ENCODE assay signal across 9 cellular contexts in the genomic region with DNA sequence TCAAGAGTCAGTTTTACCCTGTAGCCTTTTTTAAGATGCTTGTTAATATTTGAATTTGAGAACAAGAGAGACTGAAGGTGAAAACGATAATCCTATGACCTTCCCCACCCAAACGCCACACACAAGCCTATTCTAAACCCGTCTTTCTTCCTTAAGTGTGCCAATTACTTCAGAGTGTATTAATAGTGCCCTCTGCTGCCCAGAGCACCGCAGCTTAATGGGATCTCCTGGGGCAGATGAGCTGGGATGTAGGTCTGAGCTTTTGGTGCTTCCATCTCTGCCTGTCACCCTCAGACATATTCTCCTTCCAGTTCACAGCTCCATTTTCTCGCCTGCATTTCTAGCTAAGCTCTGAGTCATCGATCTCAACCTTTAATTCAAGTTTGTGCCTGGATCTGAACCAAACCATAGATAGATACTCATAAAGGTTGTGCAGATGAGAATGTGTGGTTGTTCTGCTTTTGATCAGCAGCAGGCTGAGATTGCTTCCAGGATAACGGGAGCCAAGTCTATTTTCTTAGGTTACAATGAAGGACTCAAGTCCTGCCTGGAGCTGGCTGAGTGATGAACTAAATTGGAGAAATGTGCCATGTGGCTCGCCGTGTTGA. TPM values are rescaled to one million over a fixed set of nuclear protein-coding genes. Genes with fewer than 3 reads are reported as not detected.
DNase-seq lines count a peak whose midpoint lies in the region; ATAC-seq, FAIRE-seq and TF ChIP-seq lines count a peak whose summit lies in the region.
"Had no signal": no experiment of that assay in that cellular context is flagged by ENCODE, and none has a peak within 500 bp of the region (broad histone marks: within the 10 kb centered on the region; RNA-seq: fewer than 3 reads in every experiment).

No MANE protein-coding gene starts in this region.

- peaks cover 7 to 51% of the 10 kb centered on the region in 2 donors for H3K27me3 Mint-ChIP-seq in effector memory CD8-positive, alpha-beta T cell
- H3K27me3 Mint-ChIP-seq in activated CD4-positive, alpha-beta T cell treated with anti-CD3 and anti-CD28 coated beads for 36 hours, result no peaks in the 10 kb centered on the region

- intact Hi-C loops in pancreas (cut with DNase I), result loop anchor here in 1 of 3 donors (10.0 kb wide), 1 partner anchor 316 kb away; no protein-coding TSS in a partner anchor
- intact Hi-C loops in sciatic nerve (cut with DNase I), result no loop called here
- intact Hi-C loops in activated CD4-positive, alpha-beta T cell treated with anti-CD3 and anti-CD28 coated beads for 36 hours (cut with DNase I, micrococcal nuclease), result no loop called here

- ATAC-seq in effector memory CD8-positive, alpha-beta T cell (replicated peaks), result no peak
- ATAC-seq in pancreas, result peak in 3 of 4 donors; percentile 44 to 54 (median 45)
- ATAC-seq in HG03521 (IDR thresholded peaks at IDR 0.05; ENCODE audit: unreplicated experiment), result no peak
- no peak for ATAC-seq in GM18858 (IDR thresholded peaks at IDR 0.05; ENCODE audit: unreplicated experiment)
- no peak for ATAC-seq in sciatic nerve
- no peak for ATAC-seq in activated CD4-positive, alpha-beta T cell treated with anti-CD3 and anti-CD28 coated beads for 36 hours

- H3K27ac ChIP-seq in pancreas, result no peak overlapping the region

- no peaks in the 10 kb centered on the region for H3K4me1 ChIP-seq in pancreas

- no peaks in the 10 kb centered on the region for H3K36me3 ChIP-seq in pancreas

- no peaks in the 10 kb centered on the region for H3K27me3 ChIP-seq in pancreas

- POLR2A ChIA-PET in activated CD4-positive, alpha-beta T cell treated with anti-CD3 and anti-CD28 coated beads for 36 hours (lab: Charles Lee), result no interaction called here

- H3K9me3 Mint-ChIP-seq in effector memory CD8-positive, alpha-beta T cell, result no peaks in the 10 kb centered on the region
- H3K9me3 Mint-ChIP-seq in activated CD4-positive, alpha-beta T cell treated with anti-CD3 and anti-CD28 coated beads for 36 hours (ENCODE audit: low read depth), result no peaks in the 10 kb centered on the region

- WGBS in pancreas, 2 donors, result 28 to 40% methylated on average over 9 of the region's 9 CpGs

- no peak overlapping the region for H3K27ac Mint-ChIP-seq in effector memory CD8-positive, alpha-beta T cell
- H3K27ac Mint-ChIP-seq in activated CD4-positive, alpha-beta T cell treated with anti-CD3 and anti-CD28 coated beads for 36 hours, result no peak overlapping the region

- no peaks in the 10 kb centered on the region for H3K36me3 Mint-ChIP-seq in effector memory CD8-positive, alpha-beta T cell (ENCODE audit: insufficient read depth)
- no peaks in the 10 kb centered on the region for H3K36me3 Mint-ChIP-seq in activated CD4-positive, alpha-beta T cell treated with anti-CD3 and anti-CD28 coated beads for 36 hours (ENCODE audit: low read depth)

- no peaks in the 10 kb centered on the region for H3K9me3 ChIP-seq in pancreas

- FAIRE-seq in pancreas (lab: Jason Lieb, UNC), result no peak
- FAIRE-seq: colon had no signal

- peaks cover 0 to 2% of the 10 kb centered on the region in 2 donors for H3K4me1 Mint-ChIP-seq in effector memory CD8-positive, alpha-beta T cell (ENCODE audit: low read depth in 2 of 2)
- H3K4me1 Mint-ChIP-seq in activated CD4-positive, alpha-beta T cell treated with anti-CD3 and anti-CD28 coated beads for 36 hours, result no peaks in the 10 kb centered on the region

- H3K4me3 ChIP-seq in pancreas, result no peak overlapping the region

- H3K4me3 Mint-ChIP-seq in effector memory CD8-positive, alpha-beta T cell, result no peak overlapping the region
- H3K4me3 Mint-ChIP-seq in activated CD4-positive, alpha-beta T cell treated with anti-CD3 and anti-CD28 coated beads for 36 hours, result no peak overlapping the region

- DNase-seq in ELR (ENCODE audit: low read depth), result peak; percentile 29
- DNase-seq in NCI-H2171 (lab: John Stamatoyannopoulos, UW), result peak; percentile 28
- DNase-seq in effector memory CD8-positive, alpha-beta T cell, result peak; percentile 14 to 16 (median 15)
- DNase-seq in pancreas, result peak in 1 of 6 donors; percentile 11
- DNase-seq in sciatic nerve (ENCODE audit: low spot score), result no peak
- no peak for DNase-seq in activated CD4-positive, alpha-beta T cell treated with anti-CD3 and anti-CD28 coated beads for 36 hours

- TF ChIP-seq CTCF in pancreas (IDR thresholded peaks at IDR 0.05), result peak in 1 of 4 donors; percentile 15

- CTCF ChIA-PET in activated CD4-positive, alpha-beta T cell treated with anti-CD3 and anti-CD28 coated beads for 36 hours (lab: Charles Lee), result no interaction called here

RNA-seq across cellular contexts. Expression of gene CDH13, which starts 46.4 kb away (rescaled TPM):
- total RNA-seq in pancreas (1 to 10 TPM in 1 of 6 donors, under 1 TPM in 5; 0.16 to 1.0 (median 0.42) TPM), sciatic nerve (7.5 TPM)
- polyA plus RNA-seq in pancreas, result under 1 TPM; 0.12 to 0.34 TPM
- total RNA-seq in activated CD4-positive, alpha-beta T cell treated with anti-CD3 and anti-CD28 coated beads for 36 hours, result not detected

Comparison
In these comparisons a context has a peak if more than half of its experiments do, and no peak if none do; other contexts are left out.
1. DNase-seq: peak in ELR (single experiment), NCI-H2171 (single experiment) and effector memory CD8-positive, alpha-beta T cell (3 of 3); none in sciatic nerve (single experiment) and activated CD4-positive, alpha-beta T cell treated with anti-CD3 and anti-CD28 coated beads for 36 hours (single experiment).
2. ATAC-seq: peak in pancreas (3 of 4); none in effector memory CD8-positive, alpha-beta T cell (single experiment), HG03521 (single experiment), GM18858 (single experiment), sciatic nerve (single experiment) and activated CD4-positive, alpha-beta T cell treated with anti-CD3 and anti-CD28 coated beads for 36 hours (single experiment).